Comparison of ENCODE assay signal across 8 cellular contexts in the genomic region with DNA sequence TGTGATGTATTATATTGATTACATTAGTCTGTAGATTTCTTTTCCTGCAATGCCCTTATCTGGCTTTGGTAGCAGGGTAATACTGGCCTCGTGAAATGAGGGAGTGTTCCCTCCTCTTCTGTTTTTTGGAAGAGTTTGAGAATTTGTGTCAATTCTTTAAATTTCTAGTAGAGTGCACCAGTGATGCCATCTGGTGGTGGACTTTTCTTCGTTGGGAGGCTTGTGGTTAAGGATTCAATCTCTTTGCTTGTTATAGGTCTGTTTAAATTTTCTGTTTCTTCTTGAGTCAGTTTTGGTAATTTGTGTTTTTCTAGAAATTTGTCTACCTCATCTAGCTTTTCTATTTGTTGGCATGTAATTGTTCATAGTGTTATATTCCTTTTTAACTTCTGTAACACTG. TPM values are rescaled to one million over a fixed set of nuclear protein-coding genes. Genes with fewer than 3 reads are reported as not detected.
DNase-seq lines count a peak whose midpoint lies in the region; ATAC-seq and TF ChIP-seq lines count a peak whose summit lies in the region.

No MANE protein-coding gene starts in this region.

- H3K9me3 ChIP-seq in AG04450 (ENCODE audit: control insufficient read depth, insufficient read depth, low read length) (peaks cover 8% of the 10 kb centered on the region), neural cell (ENCODE audit: low read length) (no peaks in the 10 kb centered on the region)

- POLR2A ChIA-PET in AG04450 (lab: Yijun Ruan, JAX) = no interaction called here

- CTCF ChIA-PET in AG04450 (lab: Charles Lee) = interaction anchor here (0.6 to 2.4 kb wide), 7 partner anchors 44 to 128 kb away, joined by 3 to 10 read pairs (median 3); partner anchors contain the start of gene ARSA

- TF ChIP-seq RAD21 in neural cell (conservative IDR thresholded peaks at IDR 0.05) = peak; percentile 26

- H3K36me3 ChIP-seq in neural cell (ENCODE audit: insufficient read depth, low read length) = no peaks in the 10 kb centered on the region

- no peak overlapping the region for H3K27ac ChIP-seq in AG04450 (ENCODE audit: low read depth, low read length)
- H3K27ac ChIP-seq in neural cell (ENCODE audit: low read length) = no peak overlapping the region

- H3K9me2 ChIP-seq in neural cell (ENCODE audit: insufficient read depth, low read length) = no peaks in the 10 kb centered on the region

- peaks cover 23% of the 10 kb centered on the region for H3K27me3 ChIP-seq in AG04450 (ENCODE audit: control insufficient read depth, insufficient read depth, low read length)
- no peaks in the 10 kb centered on the region for H3K27me3 ChIP-seq in neural cell (ENCODE audit: insufficient read depth, low read depth, low read length)

- no peak overlapping the region for H3K4me2 ChIP-seq in neural cell (ENCODE audit: low read length)

- no peak overlapping the region for H2AFZ ChIP-seq in neural cell (ENCODE audit: low read depth, low read length)

- TF ChIP-seq CTCF in AG04450 (IDR thresholded peaks at IDR 0.05; ENCODE audit: low read depth, low read length) = peak; percentile 59
- peak; percentile 61 for TF ChIP-seq CTCF in GM12864 (IDR thresholded peaks at IDR 0.05; ENCODE audit: low read depth, low read length, missing control alignments)
- peak; percentile 45 for TF ChIP-seq CTCF in neural cell (IDR thresholded peaks at IDR 0.05; ENCODE audit: poor library complexity, severe bottlenecking)

- H3K79me2 ChIP-seq in neural cell (replicated peaks; ENCODE audit: insufficient read depth, low read length) = no peaks in the 10 kb centered on the region

- ATAC-seq in GM21825 (IDR thresholded peaks at IDR 0.05; ENCODE audit: unreplicated experiment) = no peak

- H3K9ac ChIP-seq in neural cell (ENCODE audit: low read length) = no peak overlapping the region

- H3F3A ChIP-seq in neural cell (ENCODE audit: insufficient read depth, low read length, poor library complexity, severe bottlenecking) = peaks cover 4% of the 10 kb centered on the region

- no peak for TF ChIP-seq EP300 in neural cell (conservative IDR thresholded peaks at IDR 0.05; ENCODE audit: poor library complexity, severe bottlenecking)

- H3K4me3 ChIP-seq in AG04450 (ENCODE audit: low read depth, low read length) = no peak overlapping the region
- H3K4me3 ChIP-seq in GM12864 (ENCODE audit: low read depth, low read length) = no peak overlapping the region
- H3K4me3 ChIP-seq in neural cell (ENCODE audit: low read length) = no peak overlapping the region

- no peak for DNase-seq in AG04450 (ENCODE audit: low read depth, low spot score)
- DNase-seq in GM12864 (ENCODE audit: low read depth) = no peak
- DNase-seq in OCI-M1 (lab: John Stamatoyannopoulos, UW) = peak; percentile 79
- DNase-seq in cerebellum (ENCODE audit: low spot score) = peak; percentile 23
- no peak for DNase-seq in middle frontal gyrus (ENCODE audit: extremely low spot score, low spot score)
- DNase-seq in NCI-H1092 (lab: John Stamatoyannopoulos, UW) = no peak

- no peaks in the 10 kb centered on the region for H4K20me1 ChIP-seq in neural cell (ENCODE audit: insufficient read depth)

TF ChIP-seq in neural cell, 6 proteins besides CTCF, POLR2A, EP300 and RAD21:
- TF ChIP-seq, protein P1, sequence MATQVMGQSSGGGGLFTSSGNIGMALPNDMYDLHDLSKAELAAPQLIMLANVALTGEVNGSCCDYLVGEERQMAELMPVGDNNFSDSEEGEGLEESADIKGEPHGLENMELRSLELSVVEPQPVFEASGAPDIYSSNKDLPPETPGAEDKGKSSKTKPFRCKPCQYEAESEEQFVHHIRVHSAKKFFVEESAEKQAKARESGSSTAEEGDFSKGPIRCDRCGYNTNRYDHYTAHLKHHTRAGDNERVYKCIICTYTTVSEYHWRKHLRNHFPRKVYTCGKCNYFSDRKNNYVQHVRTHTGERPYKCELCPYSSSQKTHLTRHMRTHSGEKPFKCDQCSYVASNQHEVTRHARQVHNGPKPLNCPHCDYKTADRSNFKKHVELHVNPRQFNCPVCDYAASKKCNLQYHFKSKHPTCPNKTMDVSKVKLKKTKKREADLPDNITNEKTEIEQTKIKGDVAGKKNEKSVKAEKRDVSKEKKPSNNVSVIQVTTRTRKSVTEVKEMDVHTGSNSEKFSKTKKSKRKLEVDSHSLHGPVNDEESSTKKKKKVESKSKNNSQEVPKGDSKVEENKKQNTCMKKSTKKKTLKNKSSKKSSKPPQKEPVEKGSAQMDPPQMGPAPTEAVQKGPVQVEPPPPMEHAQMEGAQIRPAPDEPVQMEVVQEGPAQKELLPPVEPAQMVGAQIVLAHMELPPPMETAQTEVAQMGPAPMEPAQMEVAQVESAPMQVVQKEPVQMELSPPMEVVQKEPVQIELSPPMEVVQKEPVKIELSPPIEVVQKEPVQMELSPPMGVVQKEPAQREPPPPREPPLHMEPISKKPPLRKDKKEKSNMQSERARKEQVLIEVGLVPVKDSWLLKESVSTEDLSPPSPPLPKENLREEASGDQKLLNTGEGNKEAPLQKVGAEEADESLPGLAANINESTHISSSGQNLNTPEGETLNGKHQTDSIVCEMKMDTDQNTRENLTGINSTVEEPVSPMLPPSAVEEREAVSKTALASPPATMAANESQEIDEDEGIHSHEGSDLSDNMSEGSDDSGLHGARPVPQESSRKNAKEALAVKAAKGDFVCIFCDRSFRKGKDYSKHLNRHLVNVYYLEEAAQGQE (IDR thresholded peaks at IDR 0.05; ENCODE audit: borderline replicate concordance) = no peak
- peak; percentile 52 for TF ChIP-seq SMC3 (conservative IDR thresholded peaks at IDR 0.05; ENCODE audit: poor library complexity)
TF ChIP-seq in neural cell: peak in this region for 1.

RNA-seq across cellular contexts. Expression of gene SHANK3, which starts 18.9 kb away (rescaled TPM):
- 0.47 and 0.63 TPM in 2 replicates for polyA plus RNA-seq in AG04450 (2011; rRNA removed)
- 0.28 and 0.35 TPM in 2 replicates for polyA minus RNA-seq in AG04450 (2011; rRNA and poly(A)+ RNA removed)
- 6.4 TPM for total RNA-seq in cerebellum
- polyA plus RNA-seq in neural cell = 5.5 and 6.3 TPM in 2 replicates
- 9.6 and 9.7 TPM in 2 replicates for polyA minus RNA-seq in neural cell

RNA-seq across cellular contexts. Expression of gene ACR, which starts 46.5 kb away (rescaled TPM):
- polyA plus RNA-seq in AG04450 (2011; rRNA removed) (not detected in 2 replicates), neural cell (not detected in 2 replicates)
- not detected in 2 replicates for polyA minus RNA-seq in AG04450 (2011; rRNA and poly(A)+ RNA removed)
- total RNA-seq in cerebellum = not detected
- polyA minus RNA-seq in neural cell = not detected in 2 replicates

Comparison
In these comparisons a context has a peak if more than half of its experiments do, and no peak if none do; other contexts are left out.
1. DNase-seq: peak in OCI-M1 (single experiment) and cerebellum (single experiment); none in AG04450 (single experiment), GM12864 (single experiment), middle frontal gyrus (single experiment) and NCI-H1092 (single experiment).
2. Peak in every context shown above with its lines, with median percentiles within 50 percentile points of each other: CTCF ChIP-seq.